In the genomic region with DNA sequence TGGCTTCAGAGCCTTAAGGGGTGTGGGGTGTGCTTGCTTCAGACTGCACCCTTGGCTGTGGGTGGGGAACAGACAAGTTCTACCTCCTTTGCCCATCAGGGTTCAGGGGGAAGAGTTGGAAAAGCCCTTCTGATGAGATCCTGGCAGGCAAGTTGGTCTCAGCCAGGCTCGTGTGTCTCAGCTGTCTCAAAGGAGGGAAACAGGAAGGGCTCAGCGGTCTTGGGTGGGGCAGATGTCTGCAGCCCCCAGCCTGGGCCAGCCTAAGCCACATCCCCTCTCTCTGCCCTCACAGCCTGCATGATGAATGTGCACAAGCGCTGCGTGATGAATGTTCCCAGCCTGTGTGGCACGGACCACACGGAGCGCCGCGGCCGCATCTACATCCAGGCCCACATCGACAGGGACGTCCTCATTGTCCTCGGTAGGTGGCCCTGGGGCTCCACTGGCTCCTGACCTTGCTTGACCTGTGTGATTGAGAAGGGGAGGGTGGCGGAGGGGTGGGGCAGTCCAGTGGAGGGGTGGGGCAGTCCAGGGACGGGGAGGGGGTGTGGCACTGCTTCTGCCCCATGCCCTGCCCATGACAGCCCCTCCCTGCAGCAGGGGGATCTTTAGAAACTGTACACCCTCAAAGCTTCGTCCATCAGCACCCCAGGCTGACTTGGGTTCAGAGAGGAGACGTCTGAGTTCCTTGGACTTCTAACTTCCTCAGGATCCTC, we compare ENCODE assay signal across 1 cellular context.
TF ChIP-seq lines count a peak whose summit lies in the region.

No MANE protein-coding gene starts in this region.

TF ChIP-seq in SK-N-SH, 30 proteins besides CTCF, POLR2A, EP300 and RAD21 (continued from another document):
- no peak for TF ChIP-seq TAF1 (IDR thresholded peaks at IDR 0.05; ENCODE audit: borderline replicate concordance, low read depth, low read length)
- no peak for TF ChIP-seq TEAD4 (IDR thresholded peaks at IDR 0.05; ENCODE audit: borderline replicate concordance, insufficient read depth)
- no peak for TF ChIP-seq CHD2 (IDR thresholded peaks at IDR 0.05; ENCODE audit: low read length, partially characterized antibody)
- TF ChIP-seq, protein P1, sequence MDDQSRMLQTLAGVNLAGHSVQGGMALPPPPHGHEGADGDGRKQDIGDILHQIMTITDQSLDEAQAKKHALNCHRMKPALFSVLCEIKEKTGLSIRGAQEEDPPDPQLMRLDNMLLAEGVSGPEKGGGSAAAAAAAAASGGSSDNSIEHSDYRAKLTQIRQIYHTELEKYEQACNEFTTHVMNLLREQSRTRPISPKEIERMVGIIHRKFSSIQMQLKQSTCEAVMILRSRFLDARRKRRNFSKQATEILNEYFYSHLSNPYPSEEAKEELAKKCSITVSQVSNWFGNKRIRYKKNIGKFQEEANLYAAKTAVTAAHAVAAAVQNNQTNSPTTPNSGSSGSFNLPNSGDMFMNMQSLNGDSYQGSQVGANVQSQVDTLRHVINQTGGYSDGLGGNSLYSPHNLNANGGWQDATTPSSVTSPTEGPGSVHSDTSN (IDR thresholded peaks at IDR 0.05) = no peak
- no peak for TF ChIP-seq MEF2A (IDR thresholded peaks at IDR 0.05; ENCODE audit: borderline replicate concordance, low read depth)
- no peak for TF ChIP-seq GATA2 (CRISPR knock-in tag; IDR thresholded peaks at IDR 0.05)
- TF ChIP-seq FOSL2 (IDR thresholded peaks at IDR 0.05; ENCODE audit: borderline replicate concordance, low read depth) = no peak
- TF ChIP-seq POLR2AphosphoS5 (IDR thresholded peaks at IDR 0.05; ENCODE audit: low read depth, low read length) = no peak
